Comparison of ENCODE assay signal across 16 cellular contexts in the genomic region with DNA sequence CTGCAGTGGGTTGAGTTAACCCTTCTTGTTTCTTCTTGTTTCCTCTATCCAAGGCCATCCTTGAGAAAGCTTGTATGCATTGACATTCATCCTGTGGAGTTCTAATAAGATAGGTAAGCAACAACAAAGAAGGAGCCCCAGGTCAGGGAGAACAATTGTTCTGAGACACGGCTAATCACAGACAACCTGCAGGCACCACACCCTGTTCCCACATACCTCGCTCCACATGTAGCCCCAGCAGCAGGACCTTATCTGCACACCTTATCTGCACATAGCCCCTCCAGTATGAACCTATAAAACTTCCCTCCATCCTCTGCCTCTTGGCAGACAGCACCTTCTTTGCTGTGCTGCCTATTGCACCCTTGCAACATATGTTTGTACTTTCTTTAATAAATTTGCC.
A peak's percentile ranks its signal among the peaks of the same experiment; 100 is the strongest.
DNase-seq lines count a peak whose midpoint lies in the region; ATAC-seq and TF ChIP-seq lines count a peak whose summit lies in the region.
"Had no signal": no experiment of that assay in that cellular context is flagged by ENCODE, and none has a peak within 500 bp of the region (broad histone marks: within the 10 kb centered on the region; RNA-seq: fewer than 3 reads in every experiment).

No MANE protein-coding gene starts in this region.

- H3K9ac ChIP-seq in endodermal cell (ENCODE audit: extremely low read depth, low read length, poor library complexity, severe bottlenecking), result no peak overlapping the region
- H3K9ac ChIP-seq: GM23248 had no signal

- TF ChIP-seq CTCF in Calu3 (IDR thresholded peaks at IDR 0.05; ENCODE audit: unreplicated experiment), result no peak
- no peak for TF ChIP-seq CTCF in endodermal cell (conservative IDR thresholded peaks at IDR 0.05)
- no peak for TF ChIP-seq CTCF in mucosa of descending colon (IDR thresholded peaks at IDR 0.05)

- H3K27ac Mint-ChIP-seq in Calu3 (ENCODE audit: unreplicated experiment) (peak overlapping the region; percentile 6), endodermal cell (no peak overlapping the region)
- H3K27ac Mint-ChIP-seq: CD4-positive, CD25-positive, alpha-beta regulatory T cell had no signal

- H3K27me3 Mint-ChIP-seq in Calu3 (ENCODE audit: unreplicated experiment), result no peaks in the 10 kb centered on the region
- peaks cover 3% of the 10 kb centered on the region for H3K27me3 Mint-ChIP-seq in endodermal cell (ENCODE audit: insufficient read depth)

- BruUV-seq in Calu3 (replicated peaks; lab: Mats Ljungman, UMichigan), result no TSS peak

- peak; percentile 34 for ATAC-seq in mucosa of descending colon
- ATAC-seq: Right ventricle myocardium inferior had no signal

- H3K4me3 ChIP-seq in endodermal cell (ENCODE audit: low read length), result peak overlapping the region; percentile 58
- no peak overlapping the region for H3K4me3 ChIP-seq in mucosa of descending colon
- H3K4me3 ChIP-seq: GM23248, MG63, SK-N-MC had no signal

- no peaks in the 10 kb centered on the region for H3K4me1 ChIP-seq in endodermal cell (ENCODE audit: control insufficient read depth, insufficient read depth, low read length)
- no peaks in the 10 kb centered on the region for H3K4me1 ChIP-seq in mucosa of descending colon (ENCODE audit: low read depth)

- H3K27ac ChIP-seq in endodermal cell (ENCODE audit: low read depth, low read length), result no peak overlapping the region
- H3K27ac ChIP-seq: GM23248, SK-N-MC had no signal

- no peak overlapping the region for H3K4me3 Mint-ChIP-seq in Calu3 (ENCODE audit: low read depth, unreplicated experiment)
- no peak overlapping the region for H3K4me3 Mint-ChIP-seq in endodermal cell
- H3K4me3 Mint-ChIP-seq: CD4-positive, CD25-positive, alpha-beta regulatory T cell had no signal

- CTCF ChIA-PET in Calu3 (lab: Charles Lee), result no interaction called here

- no peaks in the 10 kb centered on the region for H3K9me3 Mint-ChIP-seq in Calu3 (ENCODE audit: low read depth, unreplicated experiment)
- peaks cover 42% of the 10 kb centered on the region for H3K9me3 Mint-ChIP-seq in endodermal cell

- WGBS in endodermal cell (ENCODE audit: insufficient coverage in 1 of 2, insufficient read length in 1 of 2), 2 experiments, result 27 to 33% methylated on average over 1 to 2 of the region's 2 CpGs

- intact Hi-C loops in Calu3 (cut with micrococcal nuclease; ENCODE audit: unreplicated experiment) (no loop called here), mucosa of descending colon (cut with DNase I, micrococcal nuclease) (no loop called here)

- no peaks in the 10 kb centered on the region for H3K36me3 ChIP-seq in endodermal cell (ENCODE audit: control insufficient read depth, insufficient read depth, low read length)
- no peaks in the 10 kb centered on the region for H3K36me3 ChIP-seq in mucosa of descending colon (ENCODE audit: low read depth)
- H3K36me3 ChIP-seq: MG63 had no signal

- no peaks in the 10 kb centered on the region for H3K36me3 Mint-ChIP-seq in Calu3 (ENCODE audit: insufficient read depth, unreplicated experiment)
- H3K36me3 Mint-ChIP-seq in endodermal cell (ENCODE audit: low read depth), result no peaks in the 10 kb centered on the region
- H3K36me3 Mint-ChIP-seq: CD4-positive, CD25-positive, alpha-beta regulatory T cell had no signal

- H3K4me1 Mint-ChIP-seq in Calu3 (ENCODE audit: low read depth, unreplicated experiment) (peaks cover 18% of the 10 kb centered on the region), endodermal cell (peaks cover 7% of the 10 kb centered on the region)
- H3K4me1 Mint-ChIP-seq: CD4-positive, CD25-positive, alpha-beta regulatory T cell had no signal

- peaks cover 15% of the 10 kb centered on the region for H3K9me3 ChIP-seq in endodermal cell (ENCODE audit: control insufficient read depth, low read length)
- H3K9me3 ChIP-seq in mucosa of descending colon, result no peaks in the 10 kb centered on the region
- H3K9me3 ChIP-seq: MG63 had no signal

- H3K27me3 ChIP-seq in endodermal cell (ENCODE audit: control insufficient read depth, insufficient read depth, low read length, poor library complexity, severe bottlenecking), result no peaks in the 10 kb centered on the region
- H3K27me3 ChIP-seq: MG63 had no signal

- no peak for DNase-seq in Calu3
- DNase-seq in NCI-H748 treated with DMSO at 0.1 percent for 48 hours (lab: John Stamatoyannopoulos, UW), result peak; percentile 33
- DNase-seq in endodermal cell, result peak; percentile 47
- DNase-seq in mucosa of descending colon, result no peak
- DNase-seq in stimulated activated naive CD4-positive, alpha-beta T cell (lab: John Stamatoyannopoulos, UW), result no peak
- no peak for DNase-seq in NOMO-1 (lab: John Stamatoyannopoulos, UW; ENCODE audit: unreplicated experiment in 2 of 2)
- DNase-seq in C1 segment of cervical spinal cord (lab: John Stamatoyannopoulos, UW), result no peak
- DNase-seq in AG08395 (ENCODE audit: low spot score), result no peak
- DNase-seq: CD4-positive, CD25-positive, alpha-beta regulatory T cell; GM23248; MG63; NCI-H1092; NCI-H1694 treated with DMSO at 0.1 percent for 48 hours; NCI-H524 treated with DMSO at 0.1 percent for 48 hours had no signal

Comparison
In these comparisons a context has a peak if more than half of its experiments do, and no peak if none do; other contexts are left out.
1. DNase-seq: peak in NCI-H748 treated with DMSO at 0.1 percent for 48 hours (single experiment) and endodermal cell (single experiment); none in Calu3 (single experiment), mucosa of descending colon (0 of 3), stimulated activated naive CD4-positive, alpha-beta T cell (0 of 6), NOMO-1 (0 of 2), C1 segment of cervical spinal cord (0 of 14) and AG08395 (single experiment).